13 cellular contexts compared by ENCODE assay signal in genomic region chr4:182818926-182819730, GRCh38.
"Had no signal": no experiment of that assay in that cellular context is flagged by ENCODE, and none has a peak within 500 bp of the region (broad histone marks: within the 10 kb centered on the region; RNA-seq: fewer than 3 reads in every experiment).

No MANE protein-coding gene starts in this region.

- H3K4me1 ChIP-seq: ascending aorta, stomach, uterus had no signal

- H3K27me3 Mint-ChIP-seq: activated CD4-positive, alpha-beta memory T cell treated with anti-CD3 and anti-CD28 coated beads for 36 hours; activated naive CD8-positive, alpha-beta T cell treated with anti-CD3 and anti-CD28 coated beads, Interleukin-2, amount 50 U/mL, for 24 hours had no signal

- H3K4me1 Mint-ChIP-seq: activated naive CD8-positive, alpha-beta T cell treated with anti-CD3 and anti-CD28 coated beads, Interleukin-2, amount 50 U/mL, for 24 hours had no signal

- H3K9me3 Mint-ChIP-seq: activated CD4-positive, alpha-beta memory T cell treated with anti-CD3 and anti-CD28 coated beads for 36 hours; activated naive CD8-positive, alpha-beta T cell treated with anti-CD3 and anti-CD28 coated beads, Interleukin-2, amount 50 U/mL, for 24 hours; T-helper 2 cell treated with Interferon-gamma antibody and Interleukin-4, amounts not matched to agents 5 μg/mL and 100 μg/mL, for 36 hours had no signal

- H3K36me3 Mint-ChIP-seq: activated CD4-positive, alpha-beta memory T cell treated with anti-CD3 and anti-CD28 coated beads for 36 hours had no signal

- H3K9me3 ChIP-seq: ascending aorta, stomach, thoracic aorta, uterus had no signal

- H3K27me3 ChIP-seq: ascending aorta, stomach, uterus had no signal

- ATAC-seq: activated naive CD8-positive, alpha-beta T cell treated with anti-CD3 and anti-CD28 coated beads, Interleukin-2, amount 50 U/mL, for 24 hours had no signal

- DNase-seq: activated CD4-positive, alpha-beta memory T cell treated with anti-CD3 and anti-CD28 coated beads for 36 hours; activated CD4-positive, CD25-positive, alpha-beta regulatory T cell treated with anti-CD3 and anti-CD28 coated beads, Interleukin-2, amount 50 U/mL, for 72 hours; activated naive CD4-positive, alpha-beta T cell treated with Interleukin-2 at 50 U/mL for 16 hours; activated naive CD8-positive, alpha-beta T cell treated with anti-CD3 and anti-CD28 coated beads, Interleukin-2, amount 50 U/mL, for 24 hours; hippocampal formation; nephron progenitor cell; stimulated activated CD4-positive, alpha-beta T cell treated with anti-CD3 and anti-CD28 coated beads, Interleukin-2, amount 100 ng/mL, for 48 hours; stomach; SW 1271; uterus had no signal

- H3K4me3 Mint-ChIP-seq: activated CD4-positive, alpha-beta memory T cell treated with anti-CD3 and anti-CD28 coated beads for 36 hours; activated naive CD8-positive, alpha-beta T cell treated with anti-CD3 and anti-CD28 coated beads, Interleukin-2, amount 50 U/mL, for 24 hours; nephron progenitor cell; T-helper 2 cell treated with Interferon-gamma antibody and Interleukin-4, amounts not matched to agents 5 μg/mL and 100 μg/mL, for 36 hours had no signal

- H3K36me3 ChIP-seq: ascending aorta, stomach, thoracic aorta, uterus had no signal

- H3K4me3 ChIP-seq: ascending aorta, stomach, thoracic aorta, uterus had no signal

- H3K27ac Mint-ChIP-seq: activated CD4-positive, alpha-beta memory T cell treated with anti-CD3 and anti-CD28 coated beads for 36 hours; activated naive CD8-positive, alpha-beta T cell treated with anti-CD3 and anti-CD28 coated beads, Interleukin-2, amount 50 U/mL, for 24 hours; nephron progenitor cell; T-helper 2 cell treated with Interferon-gamma antibody and Interleukin-4, amounts not matched to agents 5 μg/mL and 100 μg/mL, for 36 hours had no signal

- H3K27ac ChIP-seq: ascending aorta, stomach, thoracic aorta, uterus had no signal
